In genomic region chr5:37996918-37997317, GRCh38 we compare ENCODE assay signal across 34 cellular contexts.
"Had no signal": no experiment of that assay in that cellular context is flagged by ENCODE, and none has a peak within 500 bp of the region (broad histone marks: within the 10 kb centered on the region; RNA-seq: fewer than 3 reads in every experiment).

No MANE protein-coding gene starts in this region.

- H3K36me3 ChIP-seq: adrenal gland, ascending aorta, brain microvascular endothelial cell, breast epithelium, cardiac muscle cell had no signal

- H3K4me3 ChIP-seq: adrenal gland, ascending aorta, body of pancreas, breast epithelium, cardiac muscle cell had no signal

- H3K4me1 ChIP-seq: adrenal gland, ascending aorta, body of pancreas, breast epithelium had no signal

- DNase-seq: activated effector memory CD4-positive, alpha-beta T cell treated with anti-CD3 and anti-CD28 coated beads, Interleukin-2, amount 50 U/mL, for 16 hours; activated effector memory CD4-positive, alpha-beta T cell treated with Interleukin-2 at 50 U/mL for 16 hours; activated gamma-delta T cell; activated gamma-delta T cell treated with Interleukin-2 at 50 U/mL for 16 hours; activated naive CD4-positive, alpha-beta T cell; activated naive CD4-positive, alpha-beta T cell treated with anti-CD3 and anti-CD28 coated beads for 36 hours; activated naive CD4-positive, alpha-beta T cell treated with anti-CD3 and anti-CD28 coated beads, Interleukin-2, amount 10 ng/mL, durations not matched to agents 7 days and 5 days; activated naive CD4-positive, alpha-beta T cell treated with anti-CD3 and anti-CD28 coated beads, Interleukin-2, amount 50 U/mL, for 16 hours; activated naive CD4-positive, alpha-beta T cell treated with Interleukin-2 at 50 U/mL for 16 hours; activated naive CD8-positive, alpha-beta T cell treated with anti-CD3 and anti-CD28 coated beads for 36 hours; activated naive CD8-positive, alpha-beta T cell treated with anti-CD3 and anti-CD28 coated beads, Interleukin-2, amount 10 ng/mL, durations not matched to agents 7 days and 5 days; activated naive CD8-positive, alpha-beta T cell treated with anti-CD3 and anti-CD28 coated beads, Interleukin-2, amount 50 U/mL, for 24 hours; activated T-cell treated with anti-CD3 and anti-CD28 coated beads for 4 hours; activated T-cell treated with anti-CD3 and anti-CD28 coated beads, Interleukin-2, amount 50 U/mL, for 1 hour; activated T-cell treated with anti-CD3 and anti-CD28 coated beads, Interleukin-2, amount 50 U/mL, for 24 hours; activated T-cell treated with anti-CD3 and anti-CD28 coated beads, Interleukin-2, amount 50 U/mL, for 4 hours; activated T-cell treated with anti-CD3 and anti-CD28 coated beads, Interleukin-2, amount 50 U/mL, for 48 hours; activated T-cell treated with anti-CD3 and anti-CD28 coated beads, Interleukin-2, amount 50 U/mL, for 72 hours; adrenal gland; amniotic stem cell; amygdala; anterior cingulate cortex; aorta; body of pancreas; brain microvascular endothelial cell; caudate nucleus; central memory CD4-positive, alpha-beta T cell; cerebellar nuclear complex had no signal

- H3K9me3 ChIP-seq: adrenal gland, ascending aorta, body of pancreas, breast epithelium had no signal

- H3K27me3 ChIP-seq: adrenal gland, ascending aorta, body of pancreas, brain microvascular endothelial cell, breast epithelium, cardiac muscle cell had no signal

- FAIRE-seq: astrocyte had no signal

- H3K27ac ChIP-seq: adrenal gland, ascending aorta, body of pancreas, brain microvascular endothelial cell, breast epithelium, cardiac muscle cell had no signal

- ATAC-seq: activated naive CD4-positive, alpha-beta T cell treated with anti-CD3 and anti-CD28 coated beads, Interleukin-2, amount 50 U/mL, for 72 hours; activated naive CD8-positive, alpha-beta T cell treated with anti-CD3 and anti-CD28 coated beads, Interleukin-2, amount 50 U/mL, for 24 hours; activated T-cell treated with anti-CD3 and anti-CD28 coated beads, Interleukin-2, amount 50 U/mL, for 4 hours; activated T-cell treated with anti-CD3 and anti-CD28 coated beads, Interleukin-2, amount 50 U/mL, for 72 hours; activated T-helper 17 cell treated with anti-CD3 and anti-CD28 coated beads, Interleukin-2, amount 50 U/mL, for 72 hours; body of pancreas had no signal
